ENCODE assay signal across 14 cellular contexts in genomic region chr7:47621985-47622561, GRCh38. TPM values are rescaled to one million over a fixed set of nuclear protein-coding genes. Genes with fewer than 3 reads are reported as not detected.
A peak's percentile ranks its signal among the peaks of the same experiment; 100 is the strongest.
DNase-seq lines count a peak whose midpoint lies in the region; TF ChIP-seq lines count a peak whose summit lies in the region.
"Had no signal": no experiment of that assay in that cellular context is flagged by ENCODE, and none has a peak within 500 bp of the region (broad histone marks: within the 10 kb centered on the region; RNA-seq: fewer than 3 reads in every experiment).

No MANE protein-coding gene starts in this region.

- WGBS in suprapubic skin = 77% methylated on average over 14 of the region's 14 CpGs

- no peak overlapping the region for H3K4me3 ChIP-seq in colonic mucosa
- no peak overlapping the region for H3K4me3 ChIP-seq in muscle layer of colon (ENCODE audit: low read depth in 1 of 2, low read length in 2 of 2)
- H3K4me3 ChIP-seq in suprapubic skin = no peak overlapping the region
- H3K4me3 ChIP-seq: neural progenitor cell, PC-9 had no signal

- no peak for TF ChIP-seq CTCF in colonic mucosa (IDR thresholded peaks at IDR 0.05)
- no peak for TF ChIP-seq CTCF in suprapubic skin (IDR thresholded peaks at IDR 0.05)

- H3K9ac ChIP-seq in colonic mucosa (ENCODE audit: low read depth in 2 of 2, low read length in 2 of 2) (no peak overlapping the region), muscle layer of colon (ENCODE audit: low read length) (no peak overlapping the region)
- H3K9ac ChIP-seq: neural progenitor cell had no signal

- no peak for TF ChIP-seq POLR2A in suprapubic skin (IDR thresholded peaks at IDR 0.05)

- H3K27ac Mint-ChIP-seq in IgD-negative memory B cell (peak overlapping the region in 2 of 3 donors; percentile 39 to 86), immature natural killer cell (no peak overlapping the region)
- no peak overlapping the region for H3K27ac Mint-ChIP-seq in activated naive CD8-positive, alpha-beta T cell treated with anti-CD3 and anti-CD28 coated beads for 36 hours
- H3K27ac Mint-ChIP-seq: activated CD8-positive, alpha-beta T cell treated with anti-CD3 and anti-CD28 coated beads, Interleukin-2, amount 10 ng/mL, durations not matched to agents 7 days and 5 days had no signal

- no peaks in the 10 kb centered on the region for H3K9me3 ChIP-seq in colonic mucosa
- no peaks in the 10 kb centered on the region for H3K9me3 ChIP-seq in muscle layer of colon (ENCODE audit: low read length)
- no peaks in the 10 kb centered on the region for H3K9me3 ChIP-seq in suprapubic skin

- H3K27ac ChIP-seq in colonic mucosa (peak overlapping the region; percentile 55), muscle layer of colon (ENCODE audit: low read depth, low read length) (peak overlapping the region; percentile 33), suprapubic skin (peak overlapping the region; percentile 43)
- H3K27ac ChIP-seq: HL-60, neural progenitor cell, PC-9 had no signal

- no peak for TF ChIP-seq EP300 in suprapubic skin (IDR thresholded peaks at IDR 0.05)

- H3K4me3 Mint-ChIP-seq in IgD-negative memory B cell (peak overlapping the region in 3 of 4 donors; percentile 65 to 79 (median 70)), immature natural killer cell (no peak overlapping the region)
- no peak overlapping the region for H3K4me3 Mint-ChIP-seq in activated naive CD8-positive, alpha-beta T cell treated with anti-CD3 and anti-CD28 coated beads for 36 hours
- H3K4me3 Mint-ChIP-seq: activated CD8-positive, alpha-beta T cell treated with anti-CD3 and anti-CD28 coated beads, Interleukin-2, amount 10 ng/mL, durations not matched to agents 7 days and 5 days; CD4-positive, alpha-beta memory T cell; neural progenitor cell had no signal

- H3K27me3 ChIP-seq in colonic mucosa = no peaks in the 10 kb centered on the region
- no peaks in the 10 kb centered on the region for H3K27me3 ChIP-seq in muscle layer of colon (ENCODE audit: control insufficient read depth in 1 of 2, insufficient read depth in 2 of 2, low read length in 2 of 2)
- no peaks in the 10 kb centered on the region for H3K27me3 ChIP-seq in suprapubic skin
- H3K27me3 ChIP-seq: neural progenitor cell had no signal

- intact Hi-C loops in colonic mucosa (cut with DNase I) = no loop called here

- H3K4me1 ChIP-seq in colonic mucosa (no peaks in the 10 kb centered on the region), muscle layer of colon (ENCODE audit: insufficient read depth, low read length) (peaks cover 36% of the 10 kb centered on the region), suprapubic skin (peaks cover 12% of the 10 kb centered on the region)

- DNase-seq in colonic mucosa (no peak), suprapubic skin (ENCODE audit: low spot score in 2 of 2) (no peak), immature natural killer cell (no peak), occipital lobe (lab: John Stamatoyannopoulos, UW) (no peak), DMS53 treated with DMSO at 0.1 percent for 48 hours (lab: John Stamatoyannopoulos, UW; ENCODE audit: unreplicated experiment) (no peak)
- no peak for DNase-seq in activated naive CD8-positive, alpha-beta T cell treated with anti-CD3 and anti-CD28 coated beads for 36 hours
- DNase-seq: activated CD8-positive, alpha-beta T cell treated with anti-CD3 and anti-CD28 coated beads, Interleukin-2, amount 10 ng/mL, durations not matched to agents 7 days and 5 days; activated naive CD4-positive, alpha-beta T cell treated with Interleukin-2 at 50 U/mL for 16 hours; CD4-positive, alpha-beta memory T cell had no signal

- H3K27me3 Mint-ChIP-seq in IgD-negative memory B cell (no peaks in the 10 kb centered on the region), immature natural killer cell (ENCODE audit: low read depth in 3 of 3) (peaks cover 0 to 6% (median 2%) of the 10 kb centered on the region in 3 donors)
- H3K27me3 Mint-ChIP-seq in activated naive CD8-positive, alpha-beta T cell treated with anti-CD3 and anti-CD28 coated beads for 36 hours = no peaks in the 10 kb centered on the region
- H3K27me3 Mint-ChIP-seq: CD4-positive, alpha-beta memory T cell had no signal

- peaks cover 34 to 42% (median 37%) of the 10 kb centered on the region in 3 donors for H3K4me1 Mint-ChIP-seq in IgD-negative memory B cell
- H3K4me1 Mint-ChIP-seq in activated naive CD8-positive, alpha-beta T cell treated with anti-CD3 and anti-CD28 coated beads for 36 hours = peaks cover 6% of the 10 kb centered on the region
- peaks cover 10 to 24% of the 10 kb centered on the region in 2 donors for H3K4me1 Mint-ChIP-seq in immature natural killer cell
- H3K4me1 Mint-ChIP-seq: CD4-positive, alpha-beta memory T cell had no signal

- peaks cover 0 to 2% (median 1%) of the 10 kb centered on the region in 3 donors for H3K9me3 Mint-ChIP-seq in IgD-negative memory B cell
- no peaks in the 10 kb centered on the region for H3K9me3 Mint-ChIP-seq in activated naive CD8-positive, alpha-beta T cell treated with anti-CD3 and anti-CD28 coated beads for 36 hours
- H3K9me3 Mint-ChIP-seq in immature natural killer cell = no peaks in the 10 kb centered on the region

- H3K36me3 Mint-ChIP-seq in IgD-negative memory B cell (peaks cover 2% of the 10 kb centered on the region), immature natural killer cell (no peaks in the 10 kb centered on the region)
- H3K36me3 Mint-ChIP-seq in activated naive CD8-positive, alpha-beta T cell treated with anti-CD3 and anti-CD28 coated beads for 36 hours = no peaks in the 10 kb centered on the region
- H3K36me3 Mint-ChIP-seq: CD4-positive, alpha-beta memory T cell; neural progenitor cell had no signal

- H3K36me3 ChIP-seq in colonic mucosa (no peaks in the 10 kb centered on the region), muscle layer of colon (ENCODE audit: insufficient read depth, low read length) (no peaks in the 10 kb centered on the region), suprapubic skin (no peaks in the 10 kb centered on the region)
- H3K36me3 ChIP-seq: neural progenitor cell had no signal

RNA-seq across cellular contexts. Expression of gene TNS3, which starts 40.2 kb away (rescaled TPM):
- polyA plus RNA-seq in IgD-negative memory B cell = 12.5 TPM
- 10 to 100 TPM; 41.1 to 58.2 TPM for total RNA-seq in colonic mucosa
- 10 to 100 TPM; 14.3 to 53.0 (median 31.9) TPM for total RNA-seq in suprapubic skin
- under 1 TPM; 0.12 to 0.52 TPM for total RNA-seq in activated naive CD8-positive, alpha-beta T cell treated with anti-CD3 and anti-CD28 coated beads for 36 hours
- polyA plus RNA-seq in immature natural killer cell = under 1 TPM in 1 of 3 donors, not detected in 2; 0.19 TPM
- total RNA-seq in occipital lobe = 7.5 TPM
- total RNA-seq: activated CD8-positive, alpha-beta T cell treated with anti-CD3 and anti-CD28 coated beads, Interleukin-2, amount 10 ng/mL, durations not matched to agents 7 days and 5 days had no signal

Comparison
In these comparisons a context has a peak if more than half of its experiments do, and no peak if none do; other contexts are left out.
1. H3K27ac Mint-ChIP-seq: peak in IgD-negative memory B cell (2 of 3); none in activated naive CD8-positive, alpha-beta T cell treated with anti-CD3 and anti-CD28 coated beads for 36 hours (single experiment) and immature natural killer cell (0 of 6).
2. H3K4me3 Mint-ChIP-seq: peak in IgD-negative memory B cell (3 of 4); none in activated naive CD8-positive, alpha-beta T cell treated with anti-CD3 and anti-CD28 coated beads for 36 hours (single experiment) and immature natural killer cell (0 of 5).
3. Peak in every context shown above with its lines, with median percentiles within 50 percentile points of each other: H3K27ac ChIP-seq.